ENCODE assay signal across 8 cellular contexts in genomic region chr22:17171313-17172171, GRCh38. TPM values are rescaled to one million over a fixed set of nuclear protein-coding genes. Genes with fewer than 3 reads are reported as not detected.
DNase-seq lines count a peak whose midpoint lies in the region; ATAC-seq and TF ChIP-seq lines count a peak whose summit lies in the region.

No MANE protein-coding gene starts in this region.

- H3K9me3 ChIP-seq in H9 (ENCODE audit: control insufficient read depth, low read depth, low read length) (no peaks in the 10 kb centered on the region), thoracic aorta (no peaks in the 10 kb centered on the region)

- H2BK5ac ChIP-seq in H9 (ENCODE audit: insufficient read length, low read length) = no peak overlapping the region

- no CpG with 5 or more reads among the region's 85 CpGs for WGBS in H9 (ENCODE audit: extremely low coverage, insufficient read length, low lambda C conversion rate)

- H3K79me2 ChIP-seq in H9 (ENCODE audit: insufficient read depth, low read length) = no peaks in the 10 kb centered on the region

- peak overlapping the region; percentile 94 for H3K4me3 ChIP-seq in thoracic aorta

- no peaks in the 10 kb centered on the region for H3K36me3 ChIP-seq in thoracic aorta

- H2BK15ac ChIP-seq in H9 (ENCODE audit: low read depth, low read length) = no peak overlapping the region

- H3K27me3 ChIP-seq in H9 (ENCODE audit: insufficient read depth, low read length) (no peaks in the 10 kb centered on the region), thoracic aorta (replicated peaks; ENCODE audit: insufficient read depth) (no peaks in the 10 kb centered on the region)

- peak; percentile 72 for DNase-seq in GM04504 (ENCODE audit: low read depth)
- DNase-seq in H9 = peak; percentile 94
- peak; percentile 91 for DNase-seq in LoVo (ENCODE audit: low spot score)
- DNase-seq in SHP77 (lab: John Stamatoyannopoulos, UW) = peak; percentile 87 to 92
- peak; percentile 78 for DNase-seq in activated naive CD4-positive, alpha-beta T cell treated with anti-CD3 and anti-CD28 coated beads, Interleukin-2, amount 50 U/mL, for 16 hours
- DNase-seq in glutamatergic neuron = peak; percentile 94
- peak; percentile 96 for DNase-seq in osteocyte (ENCODE audit: extremely low spot score, unreplicated experiment)
- peak; percentile 64 for DNase-seq in thoracic aorta (ENCODE audit: low spot score)

- peak overlapping the region; percentile 86 to 94 (median 91) for H3K27ac Mint-ChIP-seq in H9
- peak overlapping the region; percentile 76 for H3K27ac Mint-ChIP-seq in glutamatergic neuron (ENCODE audit: unreplicated experiment)
- peak overlapping the region; percentile 96 for H3K27ac Mint-ChIP-seq in osteocyte (ENCODE audit: unreplicated experiment)

- no peak overlapping the region for H2BK20ac ChIP-seq in H9 (ENCODE audit: low read depth, low read length, poor library complexity, severe bottlenecking)

- H4K91ac ChIP-seq in H9 (ENCODE audit: insufficient read length, low read depth, low read length) = no peak overlapping the region

- H4K20me1 ChIP-seq in H9 (ENCODE audit: control insufficient read depth, insufficient read depth, insufficient read length) = no peaks in the 10 kb centered on the region

- peaks cover 17 to 19% of the 10 kb centered on the region in 2 experiments for H3K4me1 Mint-ChIP-seq in H9
- peaks cover 2% of the 10 kb centered on the region for H3K4me1 Mint-ChIP-seq in glutamatergic neuron (ENCODE audit: low read depth, unreplicated experiment)
- peaks cover 11% of the 10 kb centered on the region for H3K4me1 Mint-ChIP-seq in osteocyte (ENCODE audit: unreplicated experiment)

- H4K5ac ChIP-seq in H9 (ENCODE audit: insufficient read length, low read depth, low read length) = no peak overlapping the region

- no peak overlapping the region for H3K56ac ChIP-seq in H9 (ENCODE audit: insufficient read length, low read depth, low read length)

- H3K79me1 ChIP-seq in H9 (ENCODE audit: insufficient read depth, low read depth, low read length, poor library complexity, severe bottlenecking) = no peaks in the 10 kb centered on the region

- peaks cover 2% of the 10 kb centered on the region; the same call in 1 of the 2 replicates for H3K27me3 Mint-ChIP-seq in H9 (ENCODE audit: low read depth)
- H3K27me3 Mint-ChIP-seq in glutamatergic neuron (ENCODE audit: unreplicated experiment) = peaks cover 2% of the 10 kb centered on the region
- no peaks in the 10 kb centered on the region for H3K27me3 Mint-ChIP-seq in osteocyte (ENCODE audit: unreplicated experiment)

- H3K4me3 Mint-ChIP-seq in H9 (peak overlapping the region; percentile 73 to 86), glutamatergic neuron (ENCODE audit: unreplicated experiment) (peak overlapping the region; percentile 82), osteocyte (ENCODE audit: unreplicated experiment) (peak overlapping the region; percentile 90)

- H2AK5ac ChIP-seq in H9 (ENCODE audit: insufficient read length, low read length) = no peak overlapping the region

- H2BK120ac ChIP-seq in H9 (ENCODE audit: low read depth, low read length, poor library complexity, severe bottlenecking) = no peak overlapping the region

- H3K9ac ChIP-seq in H9 (ENCODE audit: extremely low read depth, insufficient read length, low read length) = no peak overlapping the region

- H3K9me3 Mint-ChIP-seq in H9 (no peaks in the 10 kb centered on the region), glutamatergic neuron (ENCODE audit: unreplicated experiment) (peaks cover 3% of the 10 kb centered on the region), osteocyte (ENCODE audit: unreplicated experiment) (no peaks in the 10 kb centered on the region)

- H3T11ph ChIP-seq in H9 (ENCODE audit: low read length) = no peak overlapping the region

- H3K4me2 ChIP-seq in H9 (ENCODE audit: insufficient read depth, insufficient read length, low read length) = peak overlapping the region; percentile 51

- no peak overlapping the region for H3K4ac ChIP-seq in H9 (ENCODE audit: low read depth, low read length)

- peak; percentile 81 for TF ChIP-seq CTCF in H9 (conservative IDR thresholded peaks at IDR 0.05)
- TF ChIP-seq CTCF in glutamatergic neuron (IDR thresholded peaks at IDR 0.05; ENCODE audit: partially characterized antibody, unreplicated experiment) = peak; percentile 95
- peak; percentile 82 for TF ChIP-seq CTCF in osteocyte (IDR thresholded peaks at IDR 0.05)
- peak; percentile 76 for TF ChIP-seq CTCF in thoracic aorta (IDR thresholded peaks at IDR 0.05)

- H3K4me1 ChIP-seq in H9 (ENCODE audit: insufficient read depth, low read length) (no peaks in the 10 kb centered on the region), thoracic aorta (ENCODE audit: control insufficient read depth in 1 of 2, low read depth in 2 of 2) (peaks cover 3 to 20% of the 10 kb centered on the region in 2 donors)

- H3K18ac ChIP-seq in H9 (ENCODE audit: insufficient read length, low read depth, low read length) = peak overlapping the region; percentile 83

- no peak overlapping the region for H2AFZ ChIP-seq in H9 (ENCODE audit: low read length)

- H3K27ac ChIP-seq in H9 (ENCODE audit: insufficient read length, low read depth, low read length) (no peak overlapping the region), thoracic aorta (peak overlapping the region; percentile 91 to 97)

- peak; percentile 93 for ATAC-seq in thoracic aorta (ENCODE audit: insufficient number of reproducible peaks, low FRiP score, low read depth)

- H2BK12ac ChIP-seq in H9 (ENCODE audit: insufficient read length, low read depth, low read length) = no peak overlapping the region

- H3K23ac ChIP-seq in H9 (ENCODE audit: insufficient read length, low read depth, low read length) = no peak overlapping the region

- no peak overlapping the region for H4K8ac ChIP-seq in H9 (replicated peaks; ENCODE audit: insufficient read length, low read depth, low read length)

- H3K14ac ChIP-seq in H9 (ENCODE audit: insufficient read depth, low read length) = peak overlapping the region; percentile 59

- no peaks in the 10 kb centered on the region for H3K36me3 Mint-ChIP-seq in H9 (ENCODE audit: insufficient read depth in 1 of 3, low read depth in 3 of 3)
- H3K36me3 Mint-ChIP-seq in glutamatergic neuron (ENCODE audit: unreplicated experiment) = no peaks in the 10 kb centered on the region
- H3K36me3 Mint-ChIP-seq in osteocyte (ENCODE audit: unreplicated experiment) = no peaks in the 10 kb centered on the region

- H3K23me2 ChIP-seq in H9 (ENCODE audit: insufficient read length, low read depth, low read length, poor library complexity, severe bottlenecking) = no peaks in the 10 kb centered on the region

RNA-seq across cellular contexts. Expression of gene HDHD5, which starts 12.5 kb away (rescaled TPM):
- total RNA-seq in H9 (2021) = 68.4 and 71.3 TPM in 2 replicates
- 30.2 TPM for total RNA-seq in glutamatergic neuron (ENCODE audit: unreplicated experiment)
- total RNA-seq in osteocyte = 30.7 and 31.4 TPM in 2 replicates
- total RNA-seq in thoracic aorta = 10 to 100 TPM; 32.6 to 50.1 TPM

RNA-seq across cellular contexts. Expression of gene ADA2, which starts 47.7 kb away (rescaled TPM):
- total RNA-seq in H9 (2021) = 57.2 and 59.3 TPM in 2 replicates
- total RNA-seq in glutamatergic neuron (ENCODE audit: unreplicated experiment) = 49.7 TPM
- 3.5 and 4.1 TPM in 2 replicates for total RNA-seq in osteocyte
- total RNA-seq in thoracic aorta = 10 to 100 TPM; 25.7 to 31.3 TPM

RNA-seq across cellular contexts. Expression of gene TMEM121B, which starts 50.4 kb away (rescaled TPM):
- total RNA-seq in H9 (2021) (8.1 and 8.7 TPM in 2 replicates), glutamatergic neuron (ENCODE audit: unreplicated experiment) (44.1 TPM), osteocyte (0.37 and 0.48 TPM in 2 replicates), thoracic aorta (1 to 10 TPM; 1.1 to 2.0 TPM)
